12 cellular contexts compared by ENCODE assay signal in the genomic region with DNA sequence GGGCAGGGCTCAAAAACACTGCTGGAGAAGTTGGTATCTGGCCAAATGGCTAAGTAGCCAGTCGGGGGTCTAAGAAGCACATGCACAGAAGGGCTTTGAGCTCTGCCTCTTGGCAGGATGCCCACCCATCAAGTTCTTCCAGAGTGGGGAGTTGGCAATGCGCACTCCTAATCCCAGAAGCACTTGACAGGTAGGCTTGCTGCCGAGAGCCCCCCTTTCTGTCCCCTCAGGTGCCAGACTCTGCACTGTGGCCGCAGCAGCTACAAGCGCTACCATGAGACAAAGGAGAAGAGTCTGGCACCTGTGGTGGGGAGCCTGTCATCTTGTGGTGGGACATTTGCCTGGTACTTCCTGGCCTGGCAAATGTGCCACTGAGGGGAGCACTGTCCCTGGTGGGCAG.
DNase-seq lines count a peak whose midpoint lies in the region; ATAC-seq lines count a peak whose summit lies in the region.
"Had no signal": no experiment of that assay in that cellular context is flagged by ENCODE, and none has a peak within 500 bp of the region (broad histone marks: within the 10 kb centered on the region; RNA-seq: fewer than 3 reads in every experiment).

No MANE protein-coding gene starts in this region.

- H3K4me3 Mint-ChIP-seq in natural killer cell treated with Interleukin-12 subunit alpha and Interleukin-12 subunit beta and Interleukin-15 and Interleukin-18, amount 100 ng/mL, for 72 hours = peak overlapping the region; percentile 12
- H3K4me3 Mint-ChIP-seq: neural progenitor cell had no signal

- ATAC-seq in natural killer cell treated with Interleukin-12 subunit alpha and Interleukin-12 subunit beta and Interleukin-15 and Interleukin-18, amount 100 ng/mL, for 72 hours = peak; percentile 50 to 62

- peak; percentile 43 for DNase-seq in NCI-H1694 (lab: John Stamatoyannopoulos, UW)
- DNase-seq in NCI-H1694 treated with DMSO at 0.1 percent for 48 hours (lab: John Stamatoyannopoulos, UW) = no peak
- DNase-seq in NCI-H1092 (lab: John Stamatoyannopoulos, UW) = peak; percentile 97
- peak; percentile 19 for DNase-seq in NCI-H82 treated with DMSO at 0.1 percent for 48 hours (lab: John Stamatoyannopoulos, UW; ENCODE audit: unreplicated experiment)
- DNase-seq in natural killer cell treated with Interleukin-12 subunit alpha and Interleukin-12 subunit beta and Interleukin-15 and Interleukin-18, amount 100 ng/mL, for 72 hours (ENCODE audit: low spot score) = no peak
- no peak for DNase-seq in occipital lobe (lab: John Stamatoyannopoulos, UW)
- DNase-seq in germinal center (ENCODE audit: low spot score) = no peak
- DNase-seq in NCI-H510A (lab: John Stamatoyannopoulos, UW) = no peak
- DNase-seq: activated effector memory CD4-positive, alpha-beta T cell treated with Interleukin-2 at 50 U/mL for 16 hours; sigmoid colon; stomach had no signal

- H3K36me3 Mint-ChIP-seq in natural killer cell treated with Interleukin-12 subunit alpha and Interleukin-12 subunit beta and Interleukin-15 and Interleukin-18, amount 100 ng/mL, for 72 hours = no peaks in the 10 kb centered on the region
- H3K36me3 Mint-ChIP-seq: neural progenitor cell had no signal

- no peaks in the 10 kb centered on the region for H3K9me3 Mint-ChIP-seq in natural killer cell treated with Interleukin-12 subunit alpha and Interleukin-12 subunit beta and Interleukin-15 and Interleukin-18, amount 100 ng/mL, for 72 hours
- H3K9me3 Mint-ChIP-seq: neural progenitor cell had no signal

- H3K27ac Mint-ChIP-seq in natural killer cell treated with Interleukin-12 subunit alpha and Interleukin-12 subunit beta and Interleukin-15 and Interleukin-18, amount 100 ng/mL, for 72 hours = peak overlapping the region in 1 of 2 donors; percentile 53
- H3K27ac Mint-ChIP-seq: neural progenitor cell had no signal

- H3K27me3 Mint-ChIP-seq in natural killer cell treated with Interleukin-12 subunit alpha and Interleukin-12 subunit beta and Interleukin-15 and Interleukin-18, amount 100 ng/mL, for 72 hours = peaks cover 5 to 6% of the 10 kb centered on the region in 2 donors

- H3K4me1 Mint-ChIP-seq in natural killer cell treated with Interleukin-12 subunit alpha and Interleukin-12 subunit beta and Interleukin-15 and Interleukin-18, amount 100 ng/mL, for 72 hours (ENCODE audit: low read depth in 2 of 2) = peaks cover 13 to 19% of the 10 kb centered on the region in 2 donors

Comparison
In these comparisons a context has a peak if more than half of its experiments do, and no peak if none do; other contexts are left out.
1. DNase-seq: peak in NCI-H1694 (single experiment), NCI-H1092 (single experiment) and NCI-H82 treated with DMSO at 0.1 percent for 48 hours (single experiment); none in NCI-H1694 treated with DMSO at 0.1 percent for 48 hours (single experiment), natural killer cell treated with Interleukin-12 subunit alpha and Interleukin-12 subunit beta and Interleukin-15 and Interleukin-18, amount 100 ng/mL, for 72 hours (single experiment), occipital lobe (single experiment), germinal center (single experiment) and NCI-H510A (single experiment).